ENCODE assay signal across 33 cellular contexts in the genomic region with DNA sequence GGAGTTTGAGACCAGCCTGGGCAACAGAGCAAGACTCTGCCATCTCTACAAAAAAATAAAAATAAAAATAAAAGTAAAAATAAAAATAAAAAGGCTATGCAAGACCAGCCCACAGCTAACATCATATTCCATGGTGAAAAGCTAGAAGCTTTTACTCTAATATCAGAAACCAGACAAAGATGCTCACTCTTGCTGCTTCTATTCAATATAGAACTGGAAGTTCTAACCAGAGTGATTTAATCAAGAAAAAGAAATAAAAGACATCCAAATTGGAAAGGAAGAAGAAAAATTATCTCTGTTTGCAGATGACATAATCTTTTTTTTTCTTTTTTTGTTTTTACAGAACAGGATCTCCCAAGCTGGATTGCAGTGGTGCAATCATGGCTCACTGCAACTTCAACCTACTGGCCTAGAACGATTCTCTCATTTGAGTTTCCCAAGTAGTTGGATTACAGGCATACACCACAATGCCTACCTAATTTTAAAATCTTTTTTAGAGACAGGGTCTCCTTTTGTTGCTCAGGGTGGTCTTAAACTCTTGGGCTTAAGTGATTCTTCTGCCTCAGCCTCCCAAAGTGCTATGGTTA.
"Had no signal": no experiment of that assay in that cellular context is flagged by ENCODE, and none has a peak within 500 bp of the region (broad histone marks: within the 10 kb centered on the region; RNA-seq: fewer than 3 reads in every experiment).

No MANE protein-coding gene starts in this region.

- H3K4me1 ChIP-seq: adrenal gland, body of pancreas, breast epithelium had no signal

- H3K4me3 ChIP-seq: adrenal gland, body of pancreas, breast epithelium had no signal

- H3K36me3 ChIP-seq: adrenal gland, brain microvascular endothelial cell, breast epithelium had no signal

- FAIRE-seq: astrocyte, TTC549 had no signal

- DNase-seq: activated B cell treated with CpG ODN at 0.5 μM for 24 hours; activated CD4-positive, alpha-beta memory T cell treated with anti-CD3 and anti-CD28 coated beads for 36 hours; activated CD4-positive, alpha-beta T cell treated with anti-CD3 and anti-CD28 coated beads for 4 hours; activated CD4-positive, alpha-beta T cell treated with anti-CD3 and anti-CD28 coated beads, Interleukin-2, amount 10 ng/mL, durations not matched to agents 24 days and 14 days; activated CD4-positive, alpha-beta T cell treated with anti-CD3 and anti-CD28 coated beads, Interleukin-2, amount 50 U/mL, for 1 hour; activated CD4-positive, alpha-beta T cell treated with anti-CD3 and anti-CD28 coated beads, Interleukin-2, amount 50 U/mL, for 4 hours; activated CD4-positive, CD25-positive, alpha-beta regulatory T cell treated with anti-CD3 and anti-CD28 coated beads, Interleukin-2, amount 50 U/mL, for 72 hours; activated CD8-positive, alpha-beta memory T cell treated with anti-CD3 and anti-CD28 coated beads, Interleukin-2, amount 50 U/mL, for 4 hours; activated CD8-positive, alpha-beta T cell treated with anti-CD3 and anti-CD28 coated beads for 36 hours; activated effector memory CD4-positive, alpha-beta T cell treated with anti-CD3 and anti-CD28 coated beads, Interleukin-2, amount 50 U/mL, for 16 hours; activated gamma-delta T cell treated with Interleukin-2 at 50 U/mL for 16 hours; activated naive CD4-positive, alpha-beta T cell; activated naive CD4-positive, alpha-beta T cell treated with anti-CD3 and anti-CD28 coated beads for 36 hours; activated naive CD4-positive, alpha-beta T cell treated with anti-CD3 and anti-CD28 coated beads, Interleukin-2, amount 50 U/mL, for 16 hours; activated naive CD8-positive, alpha-beta T cell treated with anti-CD3 and anti-CD28 coated beads for 36 hours; activated T-cell treated with anti-CD3 and anti-CD28 coated beads for 4 hours; activated T-cell treated with anti-CD3 and anti-CD28 coated beads, Interleukin-2, amount 50 U/mL, for 1 hour; activated T-cell treated with anti-CD3 and anti-CD28 coated beads, Interleukin-2, amount 50 U/mL, for 4 hours; activated T-cell treated with anti-CD3 and anti-CD28 coated beads, Interleukin-2, amount 50 U/mL, for 72 hours; adrenal gland; amniotic stem cell; aorta; body of pancreas; brain microvascular endothelial cell; T-helper 1 cell; T-helper 2 cell; T-helper 9 cell had no signal

- H3K27ac ChIP-seq: adrenal gland, body of pancreas, brain microvascular endothelial cell, breast epithelium, VCaP had no signal

- H3K27me3 ChIP-seq: adrenal gland, body of pancreas, brain microvascular endothelial cell, breast epithelium had no signal

- H3K9me3 ChIP-seq: adrenal gland, body of pancreas, breast epithelium had no signal

- ATAC-seq: activated CD8-positive, alpha-beta T cell treated with anti-CD3 and anti-CD28 coated beads for 36 hours; activated naive CD4-positive, alpha-beta T cell treated with anti-CD3 and anti-CD28 coated beads, Interleukin-2, amount 50 U/mL, for 72 hours; activated T-cell treated with anti-CD3 and anti-CD28 coated beads, Interleukin-2, amount 50 U/mL, for 4 hours; activated T-cell treated with anti-CD3 and anti-CD28 coated beads, Interleukin-2, amount 50 U/mL, for 72 hours; activated T-helper 17 cell treated with anti-CD3 and anti-CD28 coated beads, Interleukin-2, amount 50 U/mL, for 72 hours; body of pancreas had no signal
